In the genomic region with DNA sequence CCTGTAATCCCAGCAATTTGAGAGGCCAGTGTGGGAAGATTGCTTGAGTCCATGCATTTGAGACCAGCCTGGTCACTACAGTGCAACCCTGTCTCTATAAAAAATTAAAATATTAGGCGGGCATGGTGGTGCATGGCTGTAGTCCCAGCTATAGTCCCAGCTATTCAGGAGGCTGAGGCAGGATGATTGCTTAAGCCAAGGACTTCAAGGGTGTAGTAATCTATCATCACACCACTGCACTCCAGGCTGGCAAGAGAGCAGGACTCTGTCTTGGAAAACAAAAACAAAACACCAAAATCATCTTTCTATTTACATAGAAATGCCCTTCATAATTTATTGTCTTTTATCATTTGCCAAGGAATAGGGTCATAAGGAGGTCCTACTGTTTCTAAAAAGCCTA, we compare ENCODE assay signal across 27 cellular contexts.
"Had no signal": no experiment of that assay in that cellular context is flagged by ENCODE, and none has a peak within 500 bp of the region (broad histone marks: within the 10 kb centered on the region; RNA-seq: fewer than 3 reads in every experiment).

No MANE protein-coding gene starts in this region.

- H3K27ac Mint-ChIP-seq: dendritic cell treated with granulocyte-macrophage colony-stimulating factor and Interleukin-4, amounts not matched to agents 40 ng/mL and 50 ng/mL, for 4 days; effector memory CD8-positive, alpha-beta T cell; endodermal cell had no signal

- H3K4me3 Mint-ChIP-seq: dendritic cell treated with granulocyte-macrophage colony-stimulating factor and Interleukin-4, amounts not matched to agents 40 ng/mL and 50 ng/mL, for 4 days; effector memory CD8-positive, alpha-beta T cell; endodermal cell had no signal

- FAIRE-seq: colon, endometrium, frontal cortex had no signal

- H3K9me3 ChIP-seq: colonic mucosa, esophagus muscularis mucosa, gastrocnemius medialis, gastroesophageal sphincter had no signal

- H3K27me3 Mint-ChIP-seq: dendritic cell treated with granulocyte-macrophage colony-stimulating factor and Interleukin-4, amounts not matched to agents 40 ng/mL and 50 ng/mL, for 4 days; effector memory CD8-positive, alpha-beta T cell had no signal

- ATAC-seq: effector memory CD8-positive, alpha-beta T cell; esophagus mucosa; foreskin keratinocyte; gastrocnemius medialis; gastroesophageal sphincter; heart left ventricle; heart right ventricle had no signal

- H3K4me1 ChIP-seq: colonic mucosa, esophagus muscularis mucosa, esophagus squamous epithelium, foreskin keratinocyte, gastrocnemius medialis, gastroesophageal sphincter, heart left ventricle, heart right ventricle had no signal

- H3K4me3 ChIP-seq: colonic mucosa, coronary artery, dorsolateral prefrontal cortex, esophagus muscularis mucosa, esophagus squamous epithelium, gastrocnemius medialis, gastroesophageal sphincter, heart left ventricle, heart right ventricle had no signal

- H3K9me3 Mint-ChIP-seq: dendritic cell treated with granulocyte-macrophage colony-stimulating factor and Interleukin-4, amounts not matched to agents 40 ng/mL and 50 ng/mL, for 4 days had no signal

- H3K27me3 ChIP-seq: colonic mucosa, dorsolateral prefrontal cortex, esophagus muscularis mucosa, esophagus squamous epithelium, foreskin keratinocyte, gastrocnemius medialis, gastroesophageal sphincter, heart left ventricle, heart right ventricle had no signal

- DNase-seq: colonic mucosa; cortex of kidney; dermis blood vessel endothelial cell; dorsolateral prefrontal cortex; effector CD4-positive, alpha-beta T cell; effector CD8-positive, alpha-beta T cell; effector memory CD4-positive, alpha-beta T cell; effector memory CD8-positive, alpha-beta T cell; endodermal cell; erythroblast; esophagus squamous epithelium; foreskin fibroblast; foreskin keratinocyte; foreskin melanocyte; gastrocnemius medialis; head of caudate nucleus; heart left ventricle; heart right ventricle had no signal

- H3K36me3 ChIP-seq: colonic mucosa, esophagus muscularis mucosa, esophagus squamous epithelium, gastrocnemius medialis, gastroesophageal sphincter, heart left ventricle, heart right ventricle had no signal

- H3K4me1 Mint-ChIP-seq: endodermal cell had no signal

- H3K27ac ChIP-seq: colonic mucosa, coronary artery, dorsolateral prefrontal cortex, epithelial cell of prostate, esophagus muscularis mucosa, esophagus squamous epithelium, foreskin keratinocyte, gastrocnemius medialis, gastroesophageal sphincter, heart left ventricle, heart right ventricle had no signal
